33 cellular contexts compared by ENCODE assay signal in genomic region chr2:73582364-73582763, GRCh38. TPM values are rescaled to one million over a fixed set of nuclear protein-coding genes. Genes with fewer than 3 reads are reported as not detected.
"Had no signal": no experiment of that assay in that cellular context is flagged by ENCODE, and none has a peak within 500 bp of the region (broad histone marks: within the 10 kb centered on the region; RNA-seq: fewer than 3 reads in every experiment).

No MANE protein-coding gene starts in this region.

- H3K9me3 ChIP-seq: neutrophil, right lobe of liver, uterus had no signal

- H3K4me3 Mint-ChIP-seq: activated CD4-positive, alpha-beta memory T cell treated with anti-CD3 and anti-CD28 coated beads, Interleukin-2, amount 10 ng/mL, durations not matched to agents 7 days and 5 days; activated CD4-positive, alpha-beta T cell treated with anti-CD3 and anti-CD28 coated beads, Interleukin-2, amount 10 ng/mL, durations not matched to agents 7 days and 5 days; activated naive CD4-positive, alpha-beta T cell treated with anti-CD3 and anti-CD28 coated beads, Interleukin-2, amount 50 U/mL, for 24 hours; activated naive CD8-positive, alpha-beta T cell treated with anti-CD3 and anti-CD28 coated beads, Interleukin-2, amount 50 U/mL, for 24 hours; activated T-cell treated with anti-CD3 and anti-CD28 coated beads, Interleukin-2, amount 50 U/mL, for 4 hours; endodermal cell; naive B cell; nephron progenitor cell; stimulated activated naive CD8-positive, alpha-beta T cell treated with anti-CD3 and anti-CD28 coated beads, Interleukin-15, Interleukin-2, amounts not matched to agents 100 ng/mL and 50 ng/mL, for 24 hours; type B pancreatic cell; WTC11 had no signal

- DNase-seq: activated CD4-positive, alpha-beta memory T cell treated with anti-CD3 and anti-CD28 coated beads, Interleukin-2, amount 10 ng/mL, durations not matched to agents 7 days and 5 days; activated CD4-positive, alpha-beta T cell treated with anti-CD3 and anti-CD28 coated beads for 1 hour; activated CD4-positive, alpha-beta T cell treated with anti-CD3 and anti-CD28 coated beads, Interleukin-2, amount 10 ng/mL, durations not matched to agents 7 days and 5 days; activated naive CD8-positive, alpha-beta T cell treated with anti-CD3 and anti-CD28 coated beads, Interleukin-2, amount 50 U/mL, for 24 hours; activated T-cell treated with anti-CD3 and anti-CD28 coated beads, Interleukin-2, amount 50 U/mL, for 4 hours; amygdala; caudate nucleus; endodermal cell; foreskin fibroblast; head of caudate nucleus; hippocampal formation; left cardiac atrium; left ventricle myocardium superior; naive B cell; nephron progenitor cell; right lobe of liver; stimulated activated CD4-positive, alpha-beta T cell treated with anti-CD3 and anti-CD28 coated beads, Interleukin-2, amount 100 ng/mL, for 48 hours; substantia nigra; T1000; uterus had no signal

- H3K27me3 Mint-ChIP-seq: activated CD4-positive, alpha-beta memory T cell treated with anti-CD3 and anti-CD28 coated beads, Interleukin-2, amount 10 ng/mL, durations not matched to agents 7 days and 5 days; activated CD4-positive, alpha-beta T cell treated with anti-CD3 and anti-CD28 coated beads, Interleukin-2, amount 10 ng/mL, durations not matched to agents 7 days and 5 days; activated naive CD4-positive, alpha-beta T cell treated with anti-CD3 and anti-CD28 coated beads, Interleukin-2, amount 50 U/mL, for 24 hours; activated naive CD8-positive, alpha-beta T cell treated with anti-CD3 and anti-CD28 coated beads, Interleukin-2, amount 50 U/mL, for 24 hours; naive B cell; progenitor cell of endocrine pancreas; stimulated activated naive CD8-positive, alpha-beta T cell treated with anti-CD3 and anti-CD28 coated beads, Interleukin-15, Interleukin-2, amounts not matched to agents 100 ng/mL and 50 ng/mL, for 24 hours; type B pancreatic cell had no signal

- FAIRE-seq: keratinocyte had no signal

- H3K27ac Mint-ChIP-seq: activated CD4-positive, alpha-beta memory T cell treated with anti-CD3 and anti-CD28 coated beads, Interleukin-2, amount 10 ng/mL, durations not matched to agents 7 days and 5 days; activated CD4-positive, alpha-beta T cell treated with anti-CD3 and anti-CD28 coated beads, Interleukin-2, amount 10 ng/mL, durations not matched to agents 7 days and 5 days; activated naive CD4-positive, alpha-beta T cell treated with anti-CD3 and anti-CD28 coated beads, Interleukin-2, amount 50 U/mL, for 24 hours; activated naive CD8-positive, alpha-beta T cell treated with anti-CD3 and anti-CD28 coated beads, Interleukin-2, amount 50 U/mL, for 24 hours; activated T-helper 2 cell treated with anti-CD3 and anti-CD28 coated beads, Interferon-gamma antibody, Interleukin-2, Interleukin-4, amounts not matched to agents 10 μg/mL and 5 μg/mL and 100 μg/mL, durations not matched to agents 14 hours and 24 hours and 36 hours; endodermal cell; nephron progenitor cell; progenitor cell of endocrine pancreas; stimulated activated naive CD8-positive, alpha-beta T cell treated with anti-CD3 and anti-CD28 coated beads, Interleukin-15, Interleukin-2, amounts not matched to agents 100 ng/mL and 50 ng/mL, for 24 hours; type B pancreatic cell; WTC11 had no signal

- H3K27me3 ChIP-seq: neutrophil, right lobe of liver, uterus had no signal

- H3K36me3 ChIP-seq: neutrophil, right lobe of liver, uterus had no signal

- H3K9me3 Mint-ChIP-seq: type B pancreatic cell had no signal

- ATAC-seq: activated naive CD8-positive, alpha-beta T cell treated with anti-CD3 and anti-CD28 coated beads, Interleukin-2, amount 50 U/mL, for 24 hours; activated T-cell treated with anti-CD3 and anti-CD28 coated beads, Interleukin-2, amount 50 U/mL, for 4 hours; esophagus mucosa; left cardiac atrium; left ventricle myocardium superior; right lobe of liver; WTC11 had no signal

- H3K27ac ChIP-seq: neutrophil, right lobe of liver, uterus had no signal

- H3K4me1 ChIP-seq: right lobe of liver, uterus had no signal

- H3K4me1 Mint-ChIP-seq: activated CD4-positive, alpha-beta T cell treated with anti-CD3 and anti-CD28 coated beads, Interleukin-2, amount 10 ng/mL, durations not matched to agents 7 days and 5 days; nephron progenitor cell; WTC11 had no signal

- H3K4me3 ChIP-seq: right lobe of liver, uterus had no signal

RNA-seq across cellular contexts. Expression of gene NAT8, which starts 59.9 kb away (rescaled TPM):
- total RNA-seq: activated CD4-positive, alpha-beta memory T cell treated with anti-CD3 and anti-CD28 coated beads, Interleukin-2, amount 10 ng/mL, durations not matched to agents 7 days and 5 days; activated CD4-positive, alpha-beta T cell treated with anti-CD3 and anti-CD28 coated beads, Interleukin-2, amount 10 ng/mL, durations not matched to agents 7 days and 5 days; activated T-cell treated with anti-CD3 and anti-CD28 coated beads, Interleukin-2, amount 50 U/mL, for 4 hours; activated T-helper 2 cell treated with anti-CD3 and anti-CD28 coated beads, Interferon-gamma antibody, Interleukin-2, Interleukin-4, amounts not matched to agents 10 μg/mL and 5 μg/mL and 100 μg/mL, durations not matched to agents 14 hours and 24 hours and 36 hours; endodermal cell; esophagus mucosa; left cardiac atrium; left ventricle myocardium superior; lung microvascular endothelial cell; osteocyte; progenitor cell of endocrine pancreas; skeletal muscle tissue; WTC11 had no signal
- polyA plus RNA-seq: keratinocyte, thymus had no signal
